In the genomic region with DNA sequence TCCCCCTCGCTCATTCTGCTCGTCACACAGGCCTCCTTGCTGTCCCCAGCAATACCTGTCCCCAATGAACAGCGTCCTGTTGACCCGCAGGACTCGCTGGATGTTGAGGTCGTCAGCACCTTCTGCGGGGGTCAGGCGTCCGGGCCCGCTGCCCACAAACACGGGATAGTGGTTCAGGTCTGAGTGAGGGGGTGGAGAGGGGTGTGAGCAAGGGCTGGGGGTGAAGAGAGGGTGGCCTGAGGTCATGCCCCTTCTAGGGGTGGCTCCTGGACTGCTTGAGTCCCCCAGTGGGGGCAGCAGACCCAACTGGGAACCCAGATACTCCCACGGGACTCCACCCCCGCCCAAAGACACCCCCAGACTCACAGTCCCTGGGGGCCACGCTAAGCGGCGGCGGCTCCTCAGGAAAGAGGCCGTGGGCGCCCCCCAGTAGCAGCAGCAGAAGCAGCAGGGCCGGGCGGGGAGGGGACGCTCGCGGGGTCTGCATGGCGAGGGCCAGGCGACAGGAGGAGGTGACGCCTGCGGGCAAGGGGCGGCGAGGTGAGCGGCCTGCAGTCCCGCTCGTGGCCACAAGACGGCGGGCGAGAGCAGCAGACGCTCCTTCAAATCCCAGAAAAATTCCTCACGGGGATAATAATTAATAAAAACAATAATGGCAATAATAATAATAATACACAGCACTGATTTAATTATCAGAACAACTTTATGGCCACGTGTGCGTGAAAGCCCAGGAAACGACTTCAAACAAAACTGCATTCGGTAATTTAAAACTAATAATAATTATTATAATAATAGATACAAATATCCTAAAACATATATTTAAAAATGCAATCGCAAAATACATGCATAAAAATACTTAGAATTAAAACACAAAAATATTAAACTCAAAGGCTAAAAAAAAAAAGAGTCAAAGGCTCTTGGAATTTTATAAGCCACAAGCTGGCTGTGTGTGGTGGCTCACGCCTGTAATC, we compare ENCODE assay signal across 9 cellular contexts. TPM values are rescaled to one million over a fixed set of nuclear protein-coding genes. Genes with fewer than 3 reads are reported as not detected.
DNase-seq lines count a peak whose midpoint lies in the region; ATAC-seq, FAIRE-seq and TF ChIP-seq lines count a peak whose summit lies in the region.
"Had no signal": no experiment of that assay in that cellular context is flagged by ENCODE, and none has a peak within 500 bp of the region (broad histone marks: within the 10 kb centered on the region; RNA-seq: fewer than 3 reads in every experiment).

No MANE protein-coding gene starts in this region.

- DNase-seq in Daoy (ENCODE audit: low read depth) = peak; percentile 53
- peak; percentile 58 for DNase-seq in Karpas-422
- DNase-seq in activated naive CD4-positive, alpha-beta T cell treated with anti-CD3 and anti-CD28 coated beads, Interleukin-2, amount 50 U/mL, for 72 hours (ENCODE audit: low spot score in 2 of 2) = peak in 1 of 2 donors; percentile 64
- DNase-seq in keratinocyte (ENCODE audit: low read depth, low spot score) = no peak
- DNase-seq in transverse colon = peak; percentile 35

- H3K27me3 ChIP-seq in Karpas-422 (ENCODE audit: low read length) (no peaks in the 10 kb centered on the region), keratinocyte (ENCODE audit: control insufficient read depth, extremely low read depth, insufficient read depth, low read length) (no peaks in the 10 kb centered on the region), transverse colon (no peaks in the 10 kb centered on the region)
- H3K27me3 ChIP-seq: SJSA1 had no signal

- H3K9me1 ChIP-seq in keratinocyte (ENCODE audit: control insufficient read depth, extremely low read depth, insufficient read depth, low read length) = no peaks in the 10 kb centered on the region

- peaks cover 0 to 6% of the 10 kb centered on the region in 2 donors for H3K9me3 Mint-ChIP-seq in activated naive CD4-positive, alpha-beta T cell treated with anti-CD3 and anti-CD28 coated beads, Interleukin-2, amount 50 U/mL, for 72 hours

- H3K27ac ChIP-seq in Karpas-422 (ENCODE audit: low read length) (no peak overlapping the region), keratinocyte (ENCODE audit: control insufficient read depth, insufficient read depth, low read length) (no peak overlapping the region), transverse colon (no peak overlapping the region)
- H3K27ac ChIP-seq: SJSA1 had no signal

- intact Hi-C loops in transverse colon (cut with DNase I; ENCODE audit: low total_unique reads) = loop anchor here (5.0 kb wide), 1 partner anchor 79 kb away; the partner anchor contains the start of gene TNFAIP8L1

- H3K9ac ChIP-seq in Karpas-422 (ENCODE audit: low read length) (no peak overlapping the region), keratinocyte (ENCODE audit: control insufficient read depth, extremely low read depth, insufficient read depth, low read length) (no peak overlapping the region)

- in situ Hi-C loops in transverse colon (cut with MboI; ENCODE audit: low pct_ligation_motif_present in 1 of 4, low pct_unique_long_range_greater_than_20kb in 1 of 4, low sequenced_read_pairs in 3 of 4) = no loop called here

- H3K4me3 ChIP-seq in Karpas-422 (ENCODE audit: low read length) (no peak overlapping the region), keratinocyte (ENCODE audit: control insufficient read depth in 2 of 3, extremely low read depth in 1 of 3, insufficient read depth in 2 of 3, low read depth in 1 of 3, low read length in 3 of 3) (no peak overlapping the region), transverse colon (peak overlapping the region in 2 of 4 donors; percentile 16 to 21)
- H3K4me3 ChIP-seq: SJSA1 had no signal

- no peak overlapping the region for H3K27ac Mint-ChIP-seq in activated naive CD4-positive, alpha-beta T cell treated with anti-CD3 and anti-CD28 coated beads, Interleukin-2, amount 50 U/mL, for 72 hours

- ATAC-seq in activated naive CD4-positive, alpha-beta T cell treated with anti-CD3 and anti-CD28 coated beads, Interleukin-2, amount 50 U/mL, for 72 hours = peak; percentile 9 to 39
- ATAC-seq in HG02981 (IDR thresholded peaks at IDR 0.05; ENCODE audit: unreplicated experiment) (no peak), HG02642 (IDR thresholded peaks at IDR 0.05; ENCODE audit: poor library complexity, unreplicated experiment) (no peak), GM19452 (IDR thresholded peaks at IDR 0.05; ENCODE audit: unreplicated experiment) (no peak)

- no peaks in the 10 kb centered on the region for H3K9me3 ChIP-seq in Karpas-422 (ENCODE audit: low read length)
- no peaks in the 10 kb centered on the region for H3K9me3 ChIP-seq in keratinocyte (ENCODE audit: control insufficient read depth, low read depth, low read length)
- no peaks in the 10 kb centered on the region for H3K9me3 ChIP-seq in transverse colon
- H3K9me3 ChIP-seq: SJSA1 had no signal

- H3K4me2 ChIP-seq in Karpas-422 (ENCODE audit: low read depth, low read length, poor library complexity, severe bottlenecking) (no peak overlapping the region), keratinocyte (ENCODE audit: control insufficient read depth, extremely low read depth, insufficient read depth, low read depth, low read length) (no peak overlapping the region)

- no peaks in the 10 kb centered on the region for H3K36me3 Mint-ChIP-seq in activated naive CD4-positive, alpha-beta T cell treated with anti-CD3 and anti-CD28 coated beads, Interleukin-2, amount 50 U/mL, for 72 hours

- H3K4me1 ChIP-seq in Karpas-422 (ENCODE audit: low read length) = no peaks in the 10 kb centered on the region
- no peaks in the 10 kb centered on the region for H3K4me1 ChIP-seq in keratinocyte (ENCODE audit: control insufficient read depth, extremely low read depth, insufficient read depth, low read length)
- peaks cover 0 to 9% (median 2%) of the 10 kb centered on the region in 4 donors for H3K4me1 ChIP-seq in transverse colon
- H3K4me1 ChIP-seq: SJSA1 had no signal

- FAIRE-seq in keratinocyte (lab: Jason Lieb, UNC) = no peak

- no peak for TF ChIP-seq POLR2A in transverse colon (IDR thresholded peaks at IDR 0.05)

- H4K20me1 ChIP-seq in Karpas-422 (ENCODE audit: insufficient read depth, low read depth, low read length) (no peaks in the 10 kb centered on the region), keratinocyte (ENCODE audit: control insufficient read depth, extremely low read depth, insufficient read depth, low read length) (no peaks in the 10 kb centered on the region)

- H3K36me3 ChIP-seq in Karpas-422 (ENCODE audit: insufficient read depth, low read length) = no peaks in the 10 kb centered on the region
- no peaks in the 10 kb centered on the region for H3K36me3 ChIP-seq in keratinocyte (ENCODE audit: control insufficient read depth in 2 of 2, extremely low read depth in 1 of 2, insufficient read depth in 2 of 2, low read length in 2 of 2)
- H3K36me3 ChIP-seq in transverse colon = no peaks in the 10 kb centered on the region
- H3K36me3 ChIP-seq: SJSA1 had no signal

- no peak for TF ChIP-seq EP300 in transverse colon (IDR thresholded peaks at IDR 0.05; ENCODE audit: low read depth)

- WGBS in transverse colon (ENCODE audit: low coverage in 1 of 2), 2 donors = 23 to 30% methylated on average over 8 to 44 of the region's 44 CpGs

- H2AFZ ChIP-seq in Karpas-422 (ENCODE audit: low read length) (no peak overlapping the region), keratinocyte (ENCODE audit: control insufficient read depth, low read length) (no peak overlapping the region)

- H3K9me2 ChIP-seq in Karpas-422 (replicated peaks; ENCODE audit: insufficient read depth, low read length) = no peaks in the 10 kb centered on the region

- H3K79me2 ChIP-seq in Karpas-422 (ENCODE audit: low read length) (no peaks in the 10 kb centered on the region), keratinocyte (ENCODE audit: control insufficient read depth, insufficient read depth, low read length) (no peaks in the 10 kb centered on the region)

- dilution Hi-C loops in keratinocyte (cut with MboI; ENCODE audit: extremely low pct_ligation_motif_present, low sequenced_read_pairs) = no loop called here

- TF ChIP-seq CTCF in keratinocyte (optimal IDR thresholded peaks at IDR 0.05 in 1 of 3, IDR thresholded peaks at IDR 0.05 in 1 of 3, conservative IDR thresholded peaks at IDR 0.05 in 1 of 3; ENCODE audit: extremely low read depth in 1 of 3, insufficient read depth in 2 of 3, low read length in 3 of 3) (peak; percentile 80 to 94 (median 91)), transverse colon (IDR thresholded peaks at IDR 0.05) (peak; percentile 96 to 100 (median 100))

RNA-seq across cellular contexts. Expression of gene SEMA6B, which starts 1.2 kb away (rescaled TPM):
- total RNA-seq in Daoy (2014; rRNA removed; shearing (Covaris generic)) = 2.3 and 3.2 TPM in 2 replicates
- total RNA-seq in Karpas-422 (2014; rRNA removed; shearing (Covaris generic); ENCODE audit: low replicate concordance) = not detected in 2 replicates
- not detected for total RNA-seq in activated naive CD4-positive, alpha-beta T cell treated with anti-CD3 and anti-CD28 coated beads, Interleukin-2, amount 50 U/mL, for 72 hours
- 0.41 to 1.1 TPM (median 1.1 TPM) in 3 replicates for polyA plus RNA-seq in keratinocyte
- polyA plus RNA-seq in keratinocyte (2011; ENCODE audit: low read depth) = not detected
- 0.41 and 1.4 TPM in 2 replicates for polyA plus RNA-seq in keratinocyte (2011; cell fraction: cytosol; rRNA removed)
- polyA plus RNA-seq in keratinocyte (2011; cell fraction: nucleus; rRNA removed) = 0.97 and 2.1 TPM in 2 replicates
- 0.20 and 1.4 TPM in 2 replicates for polyA plus RNA-seq in keratinocyte (2012; ENCODE audit: low replicate concordance)
- 1.8 to 4.3 TPM (median 2.9 TPM) in 3 replicates for polyA minus RNA-seq in keratinocyte
- polyA minus RNA-seq in keratinocyte (2011; cell fraction: cytosol; rRNA and poly(A)+ RNA removed) = 2.7 TPM
- polyA minus RNA-seq in keratinocyte (2011; cell fraction: nucleus; rRNA and poly(A)+ RNA removed) = 1.6 and 3.0 TPM in 2 replicates
- 1 to 10 TPM in 3 of 4 donors, under 1 TPM in 1; 1.00 to 4.1 (median 1.7) TPM for total RNA-seq in transverse colon

RNA-seq across cellular contexts. Expression of gene LRG1, which starts 18.4 kb away (rescaled TPM):
- total RNA-seq in Daoy (2014; rRNA removed; shearing (Covaris generic)) = 0.03 and 0.69 TPM in 2 replicates
- 0.11 and 0.14 TPM in 2 replicates for total RNA-seq in Karpas-422 (2014; rRNA removed; shearing (Covaris generic); ENCODE audit: low replicate concordance)
- total RNA-seq in activated naive CD4-positive, alpha-beta T cell treated with anti-CD3 and anti-CD28 coated beads, Interleukin-2, amount 50 U/mL, for 72 hours = 1 to 10 TPM in 1 of 2 donors, under 1 TPM in 1; 0.23 to 3.0 TPM
- 1.2 to 3.5 TPM (median 1.3 TPM) in 3 replicates for polyA plus RNA-seq in keratinocyte
- 0.51 TPM for polyA plus RNA-seq in keratinocyte (2011; ENCODE audit: low read depth)
- polyA plus RNA-seq in keratinocyte (2011; cell fraction: cytosol; rRNA removed) = 1.2 and 1.5 TPM in 2 replicates
- polyA plus RNA-seq in keratinocyte (2011; cell fraction: nucleus; rRNA removed) = 2.8 and 3.9 TPM in 2 replicates
- polyA plus RNA-seq in keratinocyte (2012; ENCODE audit: low replicate concordance) = 0.78 and 1.9 TPM in 2 replicates
- 0.83 to 5.8 TPM (median 1.4 TPM) in 3 replicates for polyA minus RNA-seq in keratinocyte
- 1.7 TPM for polyA minus RNA-seq in keratinocyte (2011; cell fraction: cytosol; rRNA and poly(A)+ RNA removed)
- polyA minus RNA-seq in keratinocyte (2011; cell fraction: nucleus; rRNA and poly(A)+ RNA removed) = 1.9 and 2.3 TPM in 2 replicates
- total RNA-seq in transverse colon = 10 to 100 TPM in 3 of 4 donors, 1 to 10 TPM in 1; 1.9 to 18.1 (median 14.4) TPM
- total RNA-seq: SJSA1 had no signal

RNA-seq across cellular contexts. Expression of gene PLIN5, which starts 23.2 kb away (rescaled TPM):
- 0.15 and 1.3 TPM in 2 replicates for total RNA-seq in Daoy (2014; rRNA removed; shearing (Covaris generic))
- total RNA-seq in Karpas-422 (2014; rRNA removed; shearing (Covaris generic); ENCODE audit: low replicate concordance) = not detected in 2 replicates
- under 1 TPM in 1 of 2 donors, not detected in 1; 0.41 TPM for total RNA-seq in activated naive CD4-positive, alpha-beta T cell treated with anti-CD3 and anti-CD28 coated beads, Interleukin-2, amount 50 U/mL, for 72 hours
- 0.04 TPM in 1 of 3 replicates, not detected in the others for polyA plus RNA-seq in keratinocyte
- polyA plus RNA-seq in keratinocyte (2011; ENCODE audit: low read depth) = 0.50 TPM
- not detected in 2 replicates for polyA plus RNA-seq in keratinocyte (2011; cell fraction: cytosol; rRNA removed)
- polyA plus RNA-seq in keratinocyte (2011; cell fraction: nucleus; rRNA removed) = 0.19 and 0.27 TPM in 2 replicates
- polyA plus RNA-seq in keratinocyte (2012; ENCODE audit: low replicate concordance) = 0.06 TPM in 1 of 2 replicates, not detected in the other
- not detected in 3 replicates for polyA minus RNA-seq in keratinocyte
- polyA minus RNA-seq in keratinocyte (2011; cell fraction: cytosol; rRNA and poly(A)+ RNA removed) = not detected
- not detected in 2 replicates for polyA minus RNA-seq in keratinocyte (2011; cell fraction: nucleus; rRNA and poly(A)+ RNA removed)
- total RNA-seq in transverse colon = 1 to 10 TPM in 3 of 4 donors, not detected in 1; 2.7 to 6.7 (median 6.0) TPM
- total RNA-seq: SJSA1 had no signal

RNA-seq across cellular contexts. Expression of gene PLIN4, which starts 40.0 kb away (rescaled TPM):
- total RNA-seq in Daoy (2014; rRNA removed; shearing (Covaris generic)) = 0.57 and 0.69 TPM in 2 replicates
- total RNA-seq in Karpas-422 (2014; rRNA removed; shearing (Covaris generic); ENCODE audit: low replicate concordance) = not detected in 2 replicates
- under 1 TPM in 1 of 2 donors, not detected in 1; 0.08 TPM for total RNA-seq in activated naive CD4-positive, alpha-beta T cell treated with anti-CD3 and anti-CD28 coated beads, Interleukin-2, amount 50 U/mL, for 72 hours
- 0.01 TPM in 1 of 3 replicates, not detected in the others for polyA plus RNA-seq in keratinocyte
- not detected for polyA plus RNA-seq in keratinocyte (2011; ENCODE audit: low read depth)
- not detected in 2 replicates for polyA plus RNA-seq in keratinocyte (2011; cell fraction: cytosol; rRNA removed)
- polyA plus RNA-seq in keratinocyte (2011; cell fraction: nucleus; rRNA removed) = 0.03 TPM in 1 of 2 replicates, not detected in the other
- polyA plus RNA-seq in keratinocyte (2012; ENCODE audit: low replicate concordance) = 0.03 and 0.25 TPM in 2 replicates
- polyA minus RNA-seq in keratinocyte = not detected in 3 replicates
- not detected for polyA minus RNA-seq in keratinocyte (2011; cell fraction: cytosol; rRNA and poly(A)+ RNA removed)
- polyA minus RNA-seq in keratinocyte (2011; cell fraction: nucleus; rRNA and poly(A)+ RNA removed) = not detected in 2 replicates
- total RNA-seq in transverse colon = 10 to 100 TPM in 3 of 4 donors, 1 to 10 TPM in 1; 8.9 to 33.7 (median 22.2) TPM
- total RNA-seq: SJSA1 had no signal

Comparison
In these comparisons a context has a peak if more than half of its experiments do, and no peak if none do; other contexts are left out.
1. ATAC-seq: peak in activated naive CD4-positive, alpha-beta T cell treated with anti-CD3 and anti-CD28 coated beads, Interleukin-2, amount 50 U/mL, for 72 hours (2 of 2); none in HG02981 (single experiment), HG02642 (single experiment) and GM19452 (single experiment).